ENCODE assay signal across 30 cellular contexts in genomic region chr1:225548140-225548857, GRCh38.
DNase-seq lines count a peak whose midpoint lies in the region; ATAC-seq and TF ChIP-seq lines count a peak whose summit lies in the region.
"Had no signal": no experiment of that assay in that cellular context is flagged by ENCODE, and none has a peak within 500 bp of the region (broad histone marks: within the 10 kb centered on the region; RNA-seq: fewer than 3 reads in every experiment).

No MANE protein-coding gene starts in this region.

- H3K4me1 Mint-ChIP-seq in H9: peaks cover 5 to 10% of the 10 kb centered on the region in 2 experiments; a peak in 2 of 4 replicates
- H3K4me1 Mint-ChIP-seq: central memory CD8-positive, alpha-beta T cell had no signal

- peaks cover 14 to 34% (median 25%) of the 10 kb centered on the region in 3 experiments; a peak in 6 of 7 replicates for H3K36me3 Mint-ChIP-seq in H9 (ENCODE audit: insufficient read depth in 1 of 3, low read depth in 3 of 3)
- H3K36me3 Mint-ChIP-seq: activated naive CD8-positive, alpha-beta T cell treated with anti-CD3 and anti-CD28 coated beads, Interleukin-2, amount 10 ng/mL, durations not matched to agents 7 days and 5 days had no signal

- H3K27ac ChIP-seq in AG04450 (ENCODE audit: low read depth, low read length): peak overlapping the region; percentile 62
- no peak overlapping the region for H3K27ac ChIP-seq in H9 (ENCODE audit: insufficient read length, low read depth, low read length)
- H3K27ac ChIP-seq in adrenal gland: no peak overlapping the region
- H3K27ac ChIP-seq: hepatocyte, parathyroid adenoma, testis, WERI-Rb-1 had no signal

- no peaks in the 10 kb centered on the region for H3K9me3 Mint-ChIP-seq in H9
- H3K9me3 Mint-ChIP-seq: activated CD4-positive, alpha-beta T cell treated with anti-CD3 and anti-CD28 coated beads, Interleukin-2, amount 10 ng/mL, durations not matched to agents 7 days and 5 days; activated naive CD8-positive, alpha-beta T cell treated with anti-CD3 and anti-CD28 coated beads, Interleukin-2, amount 10 ng/mL, durations not matched to agents 7 days and 5 days; CD4-positive, alpha-beta T cell; central memory CD8-positive, alpha-beta T cell; endodermal cell; neural crest cell had no signal

- H2AK5ac ChIP-seq in H9 (ENCODE audit: insufficient read length, low read length): no peak overlapping the region

- H2BK20ac ChIP-seq in H9 (ENCODE audit: low read depth, low read length, poor library complexity, severe bottlenecking): no peak overlapping the region

- TF ChIP-seq CTCF in AG04450 (IDR thresholded peaks at IDR 0.05; ENCODE audit: low read depth, low read length) (no peak), H9 (conservative IDR thresholded peaks at IDR 0.05) (no peak), adrenal gland (IDR thresholded peaks at IDR 0.05) (no peak)

- H3K4me1 ChIP-seq in H9 (ENCODE audit: insufficient read depth, low read length) (no peaks in the 10 kb centered on the region), adrenal gland (replicated peaks in 1 of 2) (peaks cover 4 to 8% of the 10 kb centered on the region in 2 donors)
- H3K4me1 ChIP-seq: parathyroid adenoma, testis had no signal

- H3K79me2 ChIP-seq in H9 (ENCODE audit: insufficient read depth, low read length): peaks cover 18% of the 10 kb centered on the region; the same call in 1 of the 2 replicates

- H3K27ac Mint-ChIP-seq in H9: peak overlapping the region in 2 of 3 experiments; percentile 30 to 69; a peak in 5 of 7 replicates
- H3K27ac Mint-ChIP-seq: activated CD4-positive, alpha-beta T cell treated with anti-CD3 and anti-CD28 coated beads, Interleukin-2, amount 10 ng/mL, durations not matched to agents 7 days and 5 days; activated naive CD8-positive, alpha-beta T cell treated with anti-CD3 and anti-CD28 coated beads, Interleukin-2, amount 10 ng/mL, durations not matched to agents 7 days and 5 days; CD4-positive, alpha-beta T cell; endodermal cell had no signal

- no peak overlapping the region for H3K4me3 Mint-ChIP-seq in H9
- H3K4me3 Mint-ChIP-seq: activated CD4-positive, alpha-beta T cell treated with anti-CD3 and anti-CD28 coated beads, Interleukin-2, amount 10 ng/mL, durations not matched to agents 7 days and 5 days; activated naive CD8-positive, alpha-beta T cell treated with anti-CD3 and anti-CD28 coated beads, Interleukin-2, amount 10 ng/mL, durations not matched to agents 7 days and 5 days; CD4-positive, alpha-beta T cell; central memory CD8-positive, alpha-beta T cell; endodermal cell; neural crest cell had no signal

- intact Hi-C loops in adrenal gland (cut with DNase I): no loop called here

- H2BK5ac ChIP-seq in H9 (ENCODE audit: insufficient read length, low read length): no peak overlapping the region

- no peak for ATAC-seq in GM18519 (IDR thresholded peaks at IDR 0.05; ENCODE audit: low FRiP score, unreplicated experiment)
- ATAC-seq: HCT116; stimulated activated naive CD8-positive, alpha-beta T cell treated with anti-CD3 and anti-CD28 coated beads, Interleukin-15, Interleukin-2, amounts not matched to agents 100 U/mL and 50 U/mL, for 24 hours had no signal

- no peak overlapping the region for H4K91ac ChIP-seq in H9 (ENCODE audit: insufficient read length, low read depth, low read length)

- H4K8ac ChIP-seq in H9 (replicated peaks; ENCODE audit: insufficient read length, low read depth, low read length): no peak overlapping the region

- H3K79me1 ChIP-seq in H9 (ENCODE audit: insufficient read depth, low read depth, low read length, poor library complexity, severe bottlenecking): peaks cover 3% of the 10 kb centered on the region

- H3T11ph ChIP-seq in H9 (ENCODE audit: low read length): no peak overlapping the region

- H3K36me3 ChIP-seq in adrenal gland (replicated peaks in 1 of 2): no peaks in the 10 kb centered on the region

- H3K23ac ChIP-seq in H9 (ENCODE audit: insufficient read length, low read depth, low read length): no peak overlapping the region

- H3K23me2 ChIP-seq in H9 (ENCODE audit: insufficient read length, low read depth, low read length, poor library complexity, severe bottlenecking): no peaks in the 10 kb centered on the region

- no peak overlapping the region for H3K4ac ChIP-seq in H9 (ENCODE audit: low read depth, low read length)

- no peak overlapping the region for H3K14ac ChIP-seq in H9 (ENCODE audit: insufficient read depth, low read length)

- CTCF ChIA-PET in AG04450 (lab: Charles Lee): no interaction called here

- no peak overlapping the region for H2BK15ac ChIP-seq in H9 (ENCODE audit: low read depth, low read length)

- no peaks in the 10 kb centered on the region for H3K27me3 ChIP-seq in AG04450 (ENCODE audit: control insufficient read depth, insufficient read depth, low read length)
- no peaks in the 10 kb centered on the region for H3K27me3 ChIP-seq in H9 (ENCODE audit: insufficient read depth, low read length)
- no peaks in the 10 kb centered on the region for H3K27me3 ChIP-seq in adrenal gland
- H3K27me3 ChIP-seq: hepatocyte, testis had no signal

- no peak for DNase-seq in AG04450 (ENCODE audit: low read depth, low spot score)
- DNase-seq in H9: no peak
- peak; percentile 28 for DNase-seq in amniotic epithelial cell (ENCODE audit: low read depth)
- DNase-seq in iris pigment epithelial cell (ENCODE audit: low read depth): peak; percentile 24
- no peak for DNase-seq in DMS 273 (lab: John Stamatoyannopoulos, UW; ENCODE audit: unreplicated experiment)
- DNase-seq in superior temporal gyrus (ENCODE audit: extremely low spot score): no peak
- DNase-seq in adrenal gland: no peak
- DNase-seq: 8988T; activated CD4-positive, alpha-beta T cell treated with anti-CD3 and anti-CD28 coated beads, Interleukin-2, amount 10 ng/mL, durations not matched to agents 7 days and 5 days; activated gamma-delta T cell; activated naive CD8-positive, alpha-beta T cell treated with anti-CD3 and anti-CD28 coated beads, Interleukin-2, amount 10 ng/mL, durations not matched to agents 7 days and 5 days; activated T-cell treated with anti-CD3 and anti-CD28 coated beads, Interleukin-2, amount 50 U/mL, for 1 hour; AML-193; CD4-positive, alpha-beta T cell; dermis blood vessel endothelial cell; DMS153; endodermal cell; NCI-H774; SIG-M5; stimulated activated CD4-positive, alpha-beta T cell treated with anti-CD3 and anti-CD28 coated beads, Interleukin-2, amount 100 ng/mL, for 24 hours; stimulated activated naive CD8-positive, alpha-beta T cell treated with anti-CD3 and anti-CD28 coated beads, Interleukin-15, Interleukin-2, amounts not matched to agents 100 U/mL and 50 U/mL, for 24 hours; T1000; testis; WERI-Rb-1 had no signal

- no peak overlapping the region for H3K9ac ChIP-seq in H9 (ENCODE audit: extremely low read depth, insufficient read length, low read length)
- H3K9ac ChIP-seq: parathyroid adenoma had no signal

- H3K4me2 ChIP-seq in H9 (ENCODE audit: insufficient read depth, insufficient read length, low read length): no peak overlapping the region
- H3K4me2 ChIP-seq: hepatocyte had no signal

- no peak overlapping the region for H3K18ac ChIP-seq in H9 (ENCODE audit: insufficient read length, low read depth, low read length)

- TF ChIP-seq POLR2A in adrenal gland (IDR thresholded peaks at IDR 0.05): no peak

- no peak overlapping the region for H2BK12ac ChIP-seq in H9 (ENCODE audit: insufficient read length, low read depth, low read length)

- H3K9me3 ChIP-seq in AG04450 (ENCODE audit: control insufficient read depth, insufficient read depth, low read length): no peaks in the 10 kb centered on the region
- no peaks in the 10 kb centered on the region for H3K9me3 ChIP-seq in H9 (ENCODE audit: control insufficient read depth, low read depth, low read length)
- no peaks in the 10 kb centered on the region for H3K9me3 ChIP-seq in adrenal gland (replicated peaks in 1 of 3)
- H3K9me3 ChIP-seq: testis had no signal

- H3K56ac ChIP-seq in H9 (ENCODE audit: insufficient read length, low read depth, low read length): no peak overlapping the region

- H3K27me3 Mint-ChIP-seq in H9 (ENCODE audit: low read depth): no peaks in the 10 kb centered on the region
- H3K27me3 Mint-ChIP-seq: CD4-positive, alpha-beta T cell; central memory CD8-positive, alpha-beta T cell had no signal

- POLR2A ChIA-PET in AG04450 (lab: Yijun Ruan, JAX): no interaction called here

- no peak overlapping the region for H2BK120ac ChIP-seq in H9 (ENCODE audit: low read depth, low read length, poor library complexity, severe bottlenecking)

- H2AFZ ChIP-seq in H9 (ENCODE audit: low read length): no peak overlapping the region
- H2AFZ ChIP-seq: hepatocyte, parathyroid adenoma had no signal

- H4K20me1 ChIP-seq in H9 (ENCODE audit: control insufficient read depth, insufficient read depth, insufficient read length): no peaks in the 10 kb centered on the region

- H4K5ac ChIP-seq in H9 (ENCODE audit: insufficient read length, low read depth, low read length): no peak overlapping the region

- no CpG with 5 or more reads among the region's 4 CpGs for WGBS in H9 (ENCODE audit: extremely low coverage, insufficient read length, low lambda C conversion rate)
- WGBS in adrenal gland, 4 donors: 50 to 59% (median 54%) methylated on average over 4 of the region's 4 CpGs

- H3K4me3 ChIP-seq in AG04450 (ENCODE audit: low read depth, low read length) (no peak overlapping the region), adrenal gland (no peak overlapping the region)
- H3K4me3 ChIP-seq: hepatocyte, testis had no signal

Comparison
In these comparisons a context has a peak if more than half of its experiments do, and no peak if none do; other contexts are left out.
1. DNase-seq: peak in amniotic epithelial cell (single experiment) and iris pigment epithelial cell (single experiment); none in AG04450 (single experiment), H9 (single experiment), DMS 273 (single experiment), superior temporal gyrus (single experiment) and adrenal gland (0 of 7).